14 cellular contexts compared by ENCODE assay signal in the genomic region with DNA sequence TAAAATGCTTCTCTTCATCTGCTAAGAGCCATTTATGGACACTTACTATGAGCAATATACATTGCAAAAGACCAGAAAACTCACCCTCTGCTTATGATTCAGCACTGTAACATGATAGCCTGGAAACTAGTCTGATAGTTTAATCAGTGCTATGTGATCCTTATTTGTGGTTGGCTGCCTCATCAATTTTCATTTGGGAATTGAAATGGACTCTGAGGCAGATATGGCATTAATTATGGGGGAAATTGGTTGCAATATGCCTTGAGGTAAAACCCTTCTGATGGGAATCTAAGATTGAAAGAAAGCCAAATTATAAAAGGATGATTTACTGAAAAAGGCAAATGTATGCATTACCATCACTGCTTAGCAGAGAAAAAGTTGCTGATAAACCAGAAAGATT.
DNase-seq lines count a peak whose midpoint lies in the region; TF ChIP-seq lines count a peak whose summit lies in the region.
"Had no signal": no experiment of that assay in that cellular context is flagged by ENCODE, and none has a peak within 500 bp of the region (broad histone marks: within the 10 kb centered on the region; RNA-seq: fewer than 3 reads in every experiment).

No MANE protein-coding gene starts in this region.

- no peaks in the 10 kb centered on the region for H3K27me3 ChIP-seq in ACC112 (ENCODE audit: insufficient read depth, low read length)
- H3K27me3 ChIP-seq: BLaER1 treated with 17β-estradiol and CSF1 and Interleukin-3, amounts not matched to agents 10 nM and 100 nM had no signal

- H3K27ac Mint-ChIP-seq in activated T-cell treated with anti-CD3 and anti-CD28 coated beads, Interleukin-2, amount 50 U/mL, for 24 hours: no peak overlapping the region

- H3K4me3 ChIP-seq in ACC112 (ENCODE audit: low read depth, low read length) (no peak overlapping the region), fibroblast of mammary gland (ENCODE audit: control insufficient read depth, low read depth, low read length) (no peak overlapping the region)
- H3K4me3 ChIP-seq: BLaER1 treated with 17β-estradiol and CSF1 and Interleukin-3, amounts not matched to agents 10 nM and 100 nM had no signal

- H3K27ac ChIP-seq in ACC112 (ENCODE audit: low read depth, low read length): peak overlapping the region; percentile 69
- H3K27ac ChIP-seq: BLaER1 treated with 17β-estradiol and CSF1 and Interleukin-3, amounts not matched to agents 10 nM and 100 nM had no signal

- DNase-seq in GM04504 (ENCODE audit: low read depth) (peak; percentile 56), RKO (ENCODE audit: low spot score) (peak; percentile 29), fibroblast of mammary gland (ENCODE audit: low read depth) (peak; percentile 98), LoVo (ENCODE audit: low spot score) (no peak), HuH-7 (ENCODE audit: low spot score) (no peak)
- DNase-seq in activated T-cell treated with anti-CD3 and anti-CD28 coated beads, Interleukin-2, amount 50 U/mL, for 24 hours: no peak
- DNase-seq in activated effector memory CD4-positive, alpha-beta T cell treated with anti-CD3 and anti-CD28 coated beads, Interleukin-2, amount 50 U/mL, for 16 hours: no peak
- DNase-seq: activated CD4-positive, alpha-beta T cell treated with anti-CD3 and anti-CD28 coated beads, Interleukin-2, amount 50 U/mL, for 48 hours; activated naive CD4-positive, alpha-beta T cell treated with anti-CD3 and anti-CD28 coated beads, Interleukin-2, amount 50 U/mL, for 16 hours; effector CD8-positive, alpha-beta T cell; Karpas-422; NCI-H774 had no signal

- H3K4me1 Mint-ChIP-seq in activated T-cell treated with anti-CD3 and anti-CD28 coated beads, Interleukin-2, amount 50 U/mL, for 24 hours (ENCODE audit: low read depth): no peaks in the 10 kb centered on the region

- no peak overlapping the region for H2AFZ ChIP-seq in ACC112 (ENCODE audit: low read length, unreplicated experiment)

- no peaks in the 10 kb centered on the region for H3K79me2 ChIP-seq in ACC112 (ENCODE audit: control insufficient read depth, insufficient read depth, low read length, unreplicated experiment)

- H3K36me3 Mint-ChIP-seq in activated T-cell treated with anti-CD3 and anti-CD28 coated beads, Interleukin-2, amount 50 U/mL, for 24 hours (ENCODE audit: low read depth): no peaks in the 10 kb centered on the region

- peaks cover 5% of the 10 kb centered on the region for H3K9me3 Mint-ChIP-seq in activated T-cell treated with anti-CD3 and anti-CD28 coated beads, Interleukin-2, amount 50 U/mL, for 24 hours

- no peak overlapping the region for H3K4me3 Mint-ChIP-seq in activated T-cell treated with anti-CD3 and anti-CD28 coated beads, Interleukin-2, amount 50 U/mL, for 24 hours

- TF ChIP-seq CTCF in fibroblast of mammary gland (conservative IDR thresholded peaks at IDR 0.05; ENCODE audit: control insufficient read depth, insufficient read depth, low read depth, low read length): no peak

- H3K36me3 ChIP-seq in ACC112 (ENCODE audit: insufficient read depth, low read length): no peaks in the 10 kb centered on the region
- H3K36me3 ChIP-seq: BLaER1 treated with 17β-estradiol and CSF1 and Interleukin-3, amounts not matched to agents 10 nM and 100 nM had no signal

- H3K4me1 ChIP-seq in ACC112 (ENCODE audit: control insufficient read depth, insufficient read depth, low read length, unreplicated experiment): peaks cover 22% of the 10 kb centered on the region

- H3K27me3 Mint-ChIP-seq in activated T-cell treated with anti-CD3 and anti-CD28 coated beads, Interleukin-2, amount 50 U/mL, for 24 hours: peaks cover 51% of the 10 kb centered on the region

Comparison
In these comparisons a context has a peak if more than half of its experiments do, and no peak if none do; other contexts are left out.
1. DNase-seq: peak in GM04504 (single experiment), RKO (single experiment) and fibroblast of mammary gland (single experiment); none in activated T-cell treated with anti-CD3 and anti-CD28 coated beads, Interleukin-2, amount 50 U/mL, for 24 hours (single experiment), LoVo (single experiment), HuH-7 (single experiment) and activated effector memory CD4-positive, alpha-beta T cell treated with anti-CD3 and anti-CD28 coated beads, Interleukin-2, amount 50 U/mL, for 16 hours (single experiment).